In genomic region chr11:57649826-57650738, GRCh38 we compare ENCODE assay signal across 1 cellular context.
TF ChIP-seq lines count a peak whose summit lies in the region.

Gene YPEL4 (minus strand): TSS chr11:57649912. CDS start chr11:57647107, 2,805 bp downstream.

TF ChIP-seq in H1, 55 proteins besides CTCF, POLR2A, EP300 and RAD21 (continued from another document):
- TF ChIP-seq, protein P1, sequence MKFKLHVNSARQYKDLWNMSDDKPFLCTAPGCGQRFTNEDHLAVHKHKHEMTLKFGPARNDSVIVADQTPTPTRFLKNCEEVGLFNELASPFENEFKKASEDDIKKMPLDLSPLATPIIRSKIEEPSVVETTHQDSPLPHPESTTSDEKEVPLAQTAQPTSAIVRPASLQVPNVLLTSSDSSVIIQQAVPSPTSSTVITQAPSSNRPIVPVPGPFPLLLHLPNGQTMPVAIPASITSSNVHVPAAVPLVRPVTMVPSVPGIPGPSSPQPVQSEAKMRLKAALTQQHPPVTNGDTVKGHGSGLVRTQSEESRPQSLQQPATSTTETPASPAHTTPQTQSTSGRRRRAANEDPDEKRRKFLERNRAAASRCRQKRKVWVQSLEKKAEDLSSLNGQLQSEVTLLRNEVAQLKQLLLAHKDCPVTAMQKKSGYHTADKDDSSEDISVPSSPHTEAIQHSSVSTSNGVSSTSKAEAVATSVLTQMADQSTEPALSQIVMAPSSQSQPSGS (IDR thresholded peaks at IDR 0.05; ENCODE audit: low read length) = no peak
- no peak for TF ChIP-seq NRF1 (IDR thresholded peaks at IDR 0.05; ENCODE audit: low read depth, low read length)
- TF ChIP-seq, protein P2, sequence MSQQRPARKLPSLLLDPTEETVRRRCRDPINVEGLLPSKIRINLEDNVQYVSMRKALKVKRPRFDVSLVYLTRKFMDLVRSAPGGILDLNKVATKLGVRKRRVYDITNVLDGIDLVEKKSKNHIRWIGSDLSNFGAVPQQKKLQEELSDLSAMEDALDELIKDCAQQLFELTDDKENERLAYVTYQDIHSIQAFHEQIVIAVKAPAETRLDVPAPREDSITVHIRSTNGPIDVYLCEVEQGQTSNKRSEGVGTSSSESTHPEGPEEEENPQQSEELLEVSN (IDR thresholded peaks at IDR 0.05) = no peak
- TF ChIP-seq KDM5A (IDR thresholded peaks at IDR 0.05; ENCODE audit: low read length) = no peak
- no peak for TF ChIP-seq SP1 (IDR thresholded peaks at IDR 0.05; ENCODE audit: low read depth, low read length)
- no peak for TF ChIP-seq BRCA1 (IDR thresholded peaks at IDR 0.05; ENCODE audit: low read depth, low read length)
- peak; percentile 66 for TF ChIP-seq SIRT6 (IDR thresholded peaks at IDR 0.05; ENCODE audit: low read length)
- TF ChIP-seq SUZ12 (IDR thresholded peaks at IDR 0.05; ENCODE audit: low read length) = no peak
- peak; percentile 82 for TF ChIP-seq CREB1 (IDR thresholded peaks at IDR 0.05)
- TF ChIP-seq CBX5 (IDR thresholded peaks at IDR 0.05; ENCODE audit: low read depth, low read length) = no peak
- TF ChIP-seq NANOG (IDR thresholded peaks at IDR 0.05; ENCODE audit: insufficient read depth, low read depth, low read length, poor library complexity, severe bottlenecking) = no peak
- TF ChIP-seq, protein P3, sequence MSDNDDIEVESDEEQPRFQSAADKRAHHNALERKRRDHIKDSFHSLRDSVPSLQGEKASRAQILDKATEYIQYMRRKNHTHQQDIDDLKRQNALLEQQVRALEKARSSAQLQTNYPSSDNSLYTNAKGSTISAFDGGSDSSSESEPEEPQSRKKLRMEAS (IDR thresholded peaks at IDR 0.05) = no peak
- no peak for TF ChIP-seq RFX5 (IDR thresholded peaks at IDR 0.05; ENCODE audit: borderline replicate concordance, low read depth, low read length)
- TF ChIP-seq MAFK (IDR thresholded peaks at IDR 0.05; ENCODE audit: low read depth, low read length) = no peak
- no peak for TF ChIP-seq TEAD4 (IDR thresholded peaks at IDR 0.05; ENCODE audit: low read depth, low read length)
- TF ChIP-seq JUND (IDR thresholded peaks at IDR 0.05; ENCODE audit: low read length) = peak; percentile 68; the same call in 1 of the 2 replicates
- peak; percentile 95 for TF ChIP-seq POLR2AphosphoS5 (IDR thresholded peaks at IDR 0.05; ENCODE audit: low read depth, low read length)
- TF ChIP-seq SAP30 (IDR thresholded peaks at IDR 0.05; ENCODE audit: insufficient read depth, insufficient replicate concordance, low read length) = no peak
TF ChIP-seq in H1: peak in this region for 6.
